ENCODE assay signal across 17 cellular contexts in genomic region chrX:148914783-148915182, GRCh38.
DNase-seq lines count a peak whose midpoint lies in the region; ATAC-seq lines count a peak whose summit lies in the region.
"Had no signal": no experiment of that assay in that cellular context is flagged by ENCODE, and none has a peak within 500 bp of the region (broad histone marks: within the 10 kb centered on the region; RNA-seq: fewer than 3 reads in every experiment).

No MANE protein-coding gene starts in this region.

- no peak overlapping the region for H3K4me3 Mint-ChIP-seq in stimulated activated naive CD8-positive, alpha-beta T cell treated with anti-CD3 and anti-CD28 coated beads, Interleukin-15, amount 100 ng/mL, for 72 hours
- H3K4me3 Mint-ChIP-seq: activated CD4-positive, alpha-beta T cell treated with anti-CD3 and anti-CD28 coated beads for 36 hours; activated T-cell treated with anti-CD3 and anti-CD28 coated beads, Interleukin-2, amount 50 U/mL, for 72 hours; HFFc6; nephron; stimulated activated naive B cell treated with anti-CD40 and anti-IgM and Interleukin-4, amounts not matched to agents 10 μg/mL and 1 μg/mL and 100 μg/mL, for 72 hours had no signal

- peak; percentile 68 for ATAC-seq in GM18858 (IDR thresholded peaks at IDR 0.05; ENCODE audit: unreplicated experiment)
- peak; percentile 74 for ATAC-seq in GM21529 (IDR thresholded peaks at IDR 0.05; ENCODE audit: unreplicated experiment)
- peak; percentile 78 for ATAC-seq in HG03108 (IDR thresholded peaks at IDR 0.05; ENCODE audit: unreplicated experiment)
- no peak for ATAC-seq in stimulated activated naive CD8-positive, alpha-beta T cell treated with anti-CD3 and anti-CD28 coated beads, Interleukin-15, amount 100 ng/mL, for 72 hours
- ATAC-seq: activated CD4-positive, alpha-beta T cell treated with anti-CD3 and anti-CD28 coated beads for 36 hours; activated T-cell treated with anti-CD3 and anti-CD28 coated beads, Interleukin-2, amount 50 U/mL, for 72 hours; stimulated activated naive B cell treated with anti-CD40 and anti-IgM and Interleukin-4, amounts not matched to agents 10 μg/mL and 1 μg/mL and 100 μg/mL, for 72 hours had no signal

- H3K27me3 Mint-ChIP-seq in stimulated activated naive CD8-positive, alpha-beta T cell treated with anti-CD3 and anti-CD28 coated beads, Interleukin-15, amount 100 ng/mL, for 72 hours, result no peaks in the 10 kb centered on the region
- H3K27me3 Mint-ChIP-seq: activated CD4-positive, alpha-beta T cell treated with anti-CD3 and anti-CD28 coated beads for 36 hours; stimulated activated naive B cell treated with anti-CD40 and anti-IgM and Interleukin-4, amounts not matched to agents 10 μg/mL and 1 μg/mL and 100 μg/mL, for 72 hours had no signal

- DNase-seq in foreskin melanocyte (peak; percentile 86), cerebellar nuclear complex (lab: John Stamatoyannopoulos, UW) (no peak), DMS 273 treated with DMSO at 0.1 percent for 48 hours (lab: John Stamatoyannopoulos, UW) (no peak), DMS 273 (lab: John Stamatoyannopoulos, UW; ENCODE audit: unreplicated experiment) (no peak)
- DNase-seq in stimulated activated naive CD8-positive, alpha-beta T cell treated with anti-CD3 and anti-CD28 coated beads, Interleukin-15, amount 100 ng/mL, for 72 hours, result no peak
- DNase-seq: activated CD4-positive, alpha-beta T cell treated with anti-CD3 and anti-CD28 coated beads for 36 hours; activated T-cell treated with anti-CD3 and anti-CD28 coated beads, Interleukin-2, amount 50 U/mL, for 72 hours; DMS79; HFFc6; NCI-H1092 treated with DMSO at 0.1 percent for 48 hours; NCI-H226; stimulated activated CD4-positive, alpha-beta T cell treated with anti-CD3 and anti-CD28 coated beads, Interleukin-4, amount 100 ng/mL, for 24 hours; stimulated activated naive B cell treated with anti-CD40 and anti-IgM and Interleukin-4, amounts not matched to agents 10 μg/mL and 1 μg/mL and 100 μg/mL, for 72 hours had no signal

- no peak overlapping the region for H3K27ac Mint-ChIP-seq in stimulated activated naive CD8-positive, alpha-beta T cell treated with anti-CD3 and anti-CD28 coated beads, Interleukin-15, amount 100 ng/mL, for 72 hours
- H3K27ac Mint-ChIP-seq: activated CD4-positive, alpha-beta T cell treated with anti-CD3 and anti-CD28 coated beads for 36 hours; activated T-cell treated with anti-CD3 and anti-CD28 coated beads, Interleukin-2, amount 50 U/mL, for 72 hours; HFFc6; stimulated activated naive B cell treated with anti-CD40 and anti-IgM and Interleukin-4, amounts not matched to agents 10 μg/mL and 1 μg/mL and 100 μg/mL, for 72 hours had no signal

- no peaks in the 10 kb centered on the region for H3K9me3 Mint-ChIP-seq in stimulated activated naive CD8-positive, alpha-beta T cell treated with anti-CD3 and anti-CD28 coated beads, Interleukin-15, amount 100 ng/mL, for 72 hours
- H3K9me3 Mint-ChIP-seq: activated T-cell treated with anti-CD3 and anti-CD28 coated beads, Interleukin-2, amount 50 U/mL, for 72 hours; stimulated activated naive B cell treated with anti-CD40 and anti-IgM and Interleukin-4, amounts not matched to agents 10 μg/mL and 1 μg/mL and 100 μg/mL, for 72 hours had no signal

- no peaks in the 10 kb centered on the region for H3K4me1 Mint-ChIP-seq in stimulated activated naive CD8-positive, alpha-beta T cell treated with anti-CD3 and anti-CD28 coated beads, Interleukin-15, amount 100 ng/mL, for 72 hours
- H3K4me1 Mint-ChIP-seq: activated CD4-positive, alpha-beta T cell treated with anti-CD3 and anti-CD28 coated beads for 36 hours; stimulated activated naive B cell treated with anti-CD40 and anti-IgM and Interleukin-4, amounts not matched to agents 10 μg/mL and 1 μg/mL and 100 μg/mL, for 72 hours had no signal
